In genomic region chr6:3204921-3205320, GRCh38 we compare ENCODE assay signal across 24 cellular contexts. TPM values are rescaled to one million over a fixed set of nuclear protein-coding genes. Genes with fewer than 3 reads are reported as not detected.
"Had no signal": no experiment of that assay in that cellular context is flagged by ENCODE, and none has a peak within 500 bp of the region (broad histone marks: within the 10 kb centered on the region; RNA-seq: fewer than 3 reads in every experiment).

No MANE protein-coding gene starts in this region.

- H3K27me3 ChIP-seq: ovary, sigmoid colon, transverse colon, upper lobe of right lung, uterus had no signal

- H3K4me1 ChIP-seq: gastrocnemius medialis, psoas muscle, upper lobe of right lung had no signal

- H3K27ac ChIP-seq: gastrocnemius medialis, lower lobe of right lung, ovary, psoas muscle, sigmoid colon, thoracic aorta, transverse colon, upper lobe of right lung, uterus had no signal

- H3K4me3 Mint-ChIP-seq: nephron progenitor cell; stimulated activated effector memory CD8-positive, alpha-beta T cell treated with anti-CD3 and anti-CD28 coated beads, Interleukin-12 subunit alpha, Interleukin-12 subunit beta, amount 100 ng/mL, for 72 hours; stimulated activated naive CD8-positive, alpha-beta T cell treated with anti-CD3 and anti-CD28 coated beads, Interleukin-15, Interleukin-2, amounts not matched to agents 100 ng/mL and 50 ng/mL, for 24 hours had no signal

- H3K36me3 ChIP-seq: gastrocnemius medialis, lower lobe of right lung, ovary, sigmoid colon, thoracic aorta, transverse colon, upper lobe of right lung, uterus had no signal

- H3K27ac Mint-ChIP-seq: naive thymus-derived CD8-positive, alpha-beta T cell; nephron progenitor cell; stimulated activated effector memory CD8-positive, alpha-beta T cell treated with anti-CD3 and anti-CD28 coated beads, Interleukin-12 subunit alpha, Interleukin-12 subunit beta, amount 100 ng/mL, for 72 hours; stimulated activated naive CD8-positive, alpha-beta T cell treated with anti-CD3 and anti-CD28 coated beads, Interleukin-15, Interleukin-2, amounts not matched to agents 100 ng/mL and 50 ng/mL, for 24 hours had no signal

- H3K4me3 ChIP-seq: gastrocnemius medialis, lower lobe of right lung, ovary, psoas muscle, sigmoid colon, thoracic aorta, transverse colon, upper lobe of right lung, uterus had no signal

- ATAC-seq: esophagus mucosa; gastrocnemius medialis; left ventricle myocardium superior; lower lobe of right lung; naive thymus-derived CD8-positive, alpha-beta T cell; psoas muscle; right cardiac atrium; stimulated activated effector memory CD8-positive, alpha-beta T cell treated with anti-CD3 and anti-CD28 coated beads, Interleukin-12 subunit alpha, Interleukin-12 subunit beta, amount 100 ng/mL, for 72 hours; upper lobe of right lung had no signal

- H3K9me3 ChIP-seq: gastrocnemius medialis, lower lobe of right lung, ovary, psoas muscle, sigmoid colon, thoracic aorta, transverse colon, upper lobe of right lung, uterus had no signal

- H3K36me3 Mint-ChIP-seq: stimulated activated effector memory CD8-positive, alpha-beta T cell treated with anti-CD3 and anti-CD28 coated beads, Interleukin-12 subunit alpha, Interleukin-12 subunit beta, amount 100 ng/mL, for 72 hours had no signal

- H3K9me3 Mint-ChIP-seq: stimulated activated effector memory CD8-positive, alpha-beta T cell treated with anti-CD3 and anti-CD28 coated beads, Interleukin-12 subunit alpha, Interleukin-12 subunit beta, amount 100 ng/mL, for 72 hours; stimulated activated naive CD8-positive, alpha-beta T cell treated with anti-CD3 and anti-CD28 coated beads, Interleukin-15, Interleukin-2, amounts not matched to agents 100 ng/mL and 50 ng/mL, for 24 hours had no signal

- DNase-seq: cortex of kidney; effector CD4-positive, alpha-beta T cell; foreskin fibroblast; gastrocnemius medialis; head of caudate nucleus; left ventricle myocardium superior; lower lobe of right lung; naive thymus-derived CD8-positive, alpha-beta T cell; nephron progenitor cell; nucleus accumbens; ovary; psoas muscle; right cardiac atrium; sigmoid colon; stimulated activated CD4-positive, alpha-beta T cell treated with anti-CD3 and anti-CD28 coated beads, Interleukin-2, amount 100 ng/mL, for 24 hours; stimulated activated CD4-positive, alpha-beta T cell treated with anti-CD3 and anti-CD28 coated beads, Interleukin-4, amount 100 ng/mL, for 24 hours; transverse colon; upper lobe of right lung; uterus had no signal

RNA-seq across cellular contexts. Expression of gene TUBB2B, which starts 22.5 kb away (rescaled TPM):
- total RNA-seq: naive thymus-derived CD8-positive, alpha-beta T cell had no signal
- polyA plus RNA-seq: keratinocyte had no signal
